In genomic region chr6:1840491-1841121, GRCh38 we compare ENCODE assay signal across 16 cellular contexts.
"Had no signal": no experiment of that assay in that cellular context is flagged by ENCODE, and none has a peak within 500 bp of the region (broad histone marks: within the 10 kb centered on the region; RNA-seq: fewer than 3 reads in every experiment).

No MANE protein-coding gene starts in this region.

- H3K4me3 ChIP-seq: lung, psoas muscle, SK-N-MC had no signal

- H3K4me1 ChIP-seq: psoas muscle had no signal

- H3K4me1 Mint-ChIP-seq: activated CD4-positive, alpha-beta T cell treated with anti-CD3 and anti-CD28 coated beads, Interleukin-2, amount 10 ng/mL, durations not matched to agents 24 days and 14 days; naive thymus-derived CD8-positive, alpha-beta T cell; T-cell had no signal

- ATAC-seq: activated naive CD4-positive, alpha-beta T cell treated with anti-CD3 and anti-CD28 coated beads, Interleukin-2, amount 50 U/mL, for 72 hours; naive thymus-derived CD8-positive, alpha-beta T cell; psoas muscle; stimulated activated naive CD8-positive, alpha-beta T cell treated with anti-CD3 and anti-CD28 coated beads, Interleukin-15, Interleukin-2, amounts not matched to agents 100 U/mL and 50 U/mL, for 24 hours; T-cell had no signal

- H3K4me3 Mint-ChIP-seq: activated CD4-positive, alpha-beta T cell treated with anti-CD3 and anti-CD28 coated beads, Interleukin-2, amount 10 ng/mL, durations not matched to agents 24 days and 14 days; naive thymus-derived CD8-positive, alpha-beta T cell; T-cell had no signal

- FAIRE-seq: urothelium cell line had no signal

- H3K36me3 Mint-ChIP-seq: activated naive CD4-positive, alpha-beta T cell treated with anti-CD3 and anti-CD28 coated beads, Interleukin-2, amount 50 U/mL, for 72 hours had no signal

- H3K27me3 Mint-ChIP-seq: activated CD4-positive, alpha-beta T cell treated with anti-CD3 and anti-CD28 coated beads, Interleukin-2, amount 10 ng/mL, durations not matched to agents 24 days and 14 days; naive thymus-derived CD8-positive, alpha-beta T cell; T-cell had no signal

- H3K9me3 Mint-ChIP-seq: activated CD4-positive, alpha-beta T cell treated with anti-CD3 and anti-CD28 coated beads, Interleukin-2, amount 10 ng/mL, durations not matched to agents 24 days and 14 days; activated naive CD4-positive, alpha-beta T cell treated with anti-CD3 and anti-CD28 coated beads, Interleukin-2, amount 50 U/mL, for 72 hours; naive thymus-derived CD8-positive, alpha-beta T cell; T-cell had no signal

- H3K9me3 ChIP-seq: psoas muscle had no signal

- DNase-seq: activated CD4-positive, alpha-beta T cell treated with anti-CD3 and anti-CD28 coated beads, Interleukin-2, amount 10 ng/mL, durations not matched to agents 24 days and 14 days; activated CD8-positive, alpha-beta memory T cell treated with anti-CD3 and anti-CD28 coated beads for 24 hours; activated effector memory CD4-positive, alpha-beta T cell treated with anti-CD3 and anti-CD28 coated beads, Interleukin-2, amount 50 U/mL, for 16 hours; foreskin fibroblast; left colon; naive thymus-derived CD8-positive, alpha-beta T cell; nucleus accumbens; psoas muscle; stimulated activated CD4-positive, alpha-beta T cell treated with anti-CD3 and anti-CD28 coated beads, Interleukin-4, amount 100 ng/mL, for 1 hour; stimulated activated CD8-positive, alpha-beta memory T cell treated with anti-CD3 and anti-CD28 coated beads, Interleukin-4, amount 100 ng/mL, for 48 hours; stimulated activated naive CD8-positive, alpha-beta T cell treated with anti-CD3 and anti-CD28 coated beads, Interleukin-15, Interleukin-2, amounts not matched to agents 100 U/mL and 50 U/mL, for 24 hours; T-cell had no signal

- H3K27ac ChIP-seq: psoas muscle, SK-N-MC had no signal
